ENCODE assay signal across 8 cellular contexts in the genomic region with DNA sequence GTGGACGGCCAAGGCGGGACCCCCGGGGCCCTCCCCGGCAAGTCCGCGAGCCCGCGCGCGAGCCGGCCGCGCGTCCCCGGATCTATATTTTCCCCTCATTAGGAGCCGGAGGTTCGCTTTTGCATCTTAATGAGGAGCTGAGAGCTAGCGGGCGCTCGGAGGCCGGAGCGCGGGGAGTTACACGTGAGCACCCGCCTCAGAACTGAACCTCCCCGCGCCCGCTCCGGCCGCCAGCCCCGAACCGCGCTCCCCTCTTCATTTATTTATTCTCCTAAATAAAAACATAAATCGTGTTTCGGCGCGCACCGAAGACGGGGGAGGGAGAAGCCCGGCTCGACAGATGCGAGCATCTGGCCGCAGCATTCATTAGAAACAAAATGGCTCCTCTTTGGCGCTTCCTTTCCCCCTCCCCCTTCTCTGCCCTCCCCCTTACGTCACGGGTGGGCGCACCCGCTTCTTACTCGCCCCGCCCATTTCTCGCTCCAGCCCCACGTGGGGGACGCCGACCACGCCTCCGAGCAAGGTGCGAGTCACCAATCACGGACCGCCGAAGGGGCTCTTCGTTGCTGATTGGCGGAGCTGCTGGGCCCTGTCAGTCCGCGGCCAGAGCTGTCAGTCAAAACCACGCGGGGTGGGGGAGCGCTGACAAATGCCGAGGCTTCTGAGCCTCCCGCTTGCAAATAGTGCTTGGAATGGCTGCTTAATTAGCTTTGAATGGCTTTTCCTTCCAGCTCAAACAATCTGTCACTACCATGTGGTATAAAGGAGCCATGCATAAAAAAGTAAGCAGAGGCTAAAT.
A peak's percentile ranks its signal among the peaks of the same experiment; 100 is the strongest.
DNase-seq lines count a peak whose midpoint lies in the region; ATAC-seq and FAIRE-seq lines count a peak whose summit lies in the region.

No MANE protein-coding gene starts in this region.

- DNase-seq in AG08396 (ENCODE audit: low spot score) = peak; percentile 100
- DNase-seq in NCI-H446 (lab: John Stamatoyannopoulos, UW) = peak; percentile 95 to 99
- peak; percentile 100 for DNase-seq in cerebellar cortex (ENCODE audit: low spot score)
- DNase-seq in stimulated activated CD4-positive, alpha-beta T cell treated with anti-CD3 and anti-CD28 coated beads, Interleukin-12 subunit alpha, Interleukin-12 subunit beta, amount 100 ng/mL, for 24 hours (ENCODE audit: low read depth in 2 of 2) = peak; percentile 99 to 100

- peak; percentile 96 for FAIRE-seq in islet of Langerhans (lab: Jason Lieb, UNC)

- peak; percentile 56 for ATAC-seq in GM19023 (IDR thresholded peaks at IDR 0.05; ENCODE audit: unreplicated experiment)
- peak; percentile 56 for ATAC-seq in HG03280 (IDR thresholded peaks at IDR 0.05; ENCODE audit: unreplicated experiment)
- ATAC-seq in activated CD4-positive, CD25-positive, alpha-beta regulatory T cell treated with anti-CD3 and anti-CD28 coated beads, Interleukin-2, amount 50 U/mL, for 24 hours = peak; percentile 69 to 72

Comparison
In these comparisons a context has a peak if more than half of its experiments do, and no peak if none do; other contexts are left out.
1. Peak in every context shown above with its lines: DNase-seq and ATAC-seq.